Comparison of ENCODE assay signal across 29 cellular contexts in the genomic region with DNA sequence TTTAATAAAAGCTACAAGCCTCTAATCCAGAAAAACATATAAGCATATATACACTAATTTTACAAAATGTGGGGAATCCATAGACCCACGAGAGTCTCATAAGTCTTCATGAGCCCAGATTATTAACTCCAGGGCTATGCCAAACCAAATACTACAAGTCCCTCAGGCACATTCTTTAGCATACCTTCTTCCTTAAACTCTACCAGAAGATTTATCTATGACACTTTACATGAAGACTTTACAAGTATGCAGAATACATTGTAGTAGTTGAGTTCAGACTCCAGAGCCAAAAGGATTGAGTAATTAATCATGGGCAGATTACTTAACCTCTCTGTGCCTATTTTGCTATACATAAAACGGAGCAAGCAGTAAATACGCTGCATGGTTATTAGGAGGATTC.
"Had no signal": no experiment of that assay in that cellular context is flagged by ENCODE, and none has a peak within 500 bp of the region (broad histone marks: within the 10 kb centered on the region; RNA-seq: fewer than 3 reads in every experiment).

No MANE protein-coding gene starts in this region.

- H3K36me3 Mint-ChIP-seq: activated CD4-positive, alpha-beta memory T cell treated with anti-CD3 and anti-CD28 coated beads for 36 hours; activated naive CD4-positive, alpha-beta T cell treated with anti-CD3 and anti-CD28 coated beads, Interleukin-2, amount 50 U/mL, for 72 hours had no signal

- ATAC-seq: activated naive CD4-positive, alpha-beta T cell treated with anti-CD3 and anti-CD28 coated beads, Interleukin-2, amount 50 U/mL, for 72 hours; activated naive CD8-positive, alpha-beta T cell treated with anti-CD3 and anti-CD28 coated beads, Interleukin-2, amount 50 U/mL, for 24 hours; activated T-cell treated with anti-CD3 and anti-CD28 coated beads, Interleukin-2, amount 50 U/mL, for 4 hours; T-helper 17 cell had no signal

- H3K27me3 ChIP-seq: brain microvascular endothelial cell, Peyer's patch had no signal

- H3K27ac ChIP-seq: brain microvascular endothelial cell, Peyer's patch, RWPE1 had no signal

- H3K27ac Mint-ChIP-seq: activated B cell treated with CpG ODN at 0.5 μM for 24 hours; activated CD4-positive, alpha-beta memory T cell treated with anti-CD3 and anti-CD28 coated beads for 36 hours; activated CD4-positive, alpha-beta T cell treated with anti-CD3 and anti-CD28 coated beads, Interleukin-2, amount 10 ng/mL, durations not matched to agents 7 days and 5 days; activated naive CD4-positive, alpha-beta T cell treated with anti-CD3 and anti-CD28 coated beads, Interleukin-2, amount 50 U/mL, for 72 hours; activated naive CD8-positive, alpha-beta T cell treated with anti-CD3 and anti-CD28 coated beads, Interleukin-2, amount 50 U/mL, for 24 hours; T-helper 17 cell had no signal

- H3K4me1 ChIP-seq: Peyer's patch had no signal

- H3K4me3 Mint-ChIP-seq: activated B cell treated with CpG ODN at 0.5 μM for 24 hours; activated CD4-positive, alpha-beta memory T cell treated with anti-CD3 and anti-CD28 coated beads for 36 hours; activated CD4-positive, alpha-beta T cell treated with anti-CD3 and anti-CD28 coated beads, Interleukin-2, amount 10 ng/mL, durations not matched to agents 7 days and 5 days; activated naive CD8-positive, alpha-beta T cell treated with anti-CD3 and anti-CD28 coated beads, Interleukin-2, amount 50 U/mL, for 24 hours; activated T-cell treated with anti-CD3 and anti-CD28 coated beads, Interleukin-2, amount 50 U/mL, for 4 hours; T-helper 17 cell had no signal

- DNase-seq: activated B cell treated with CpG ODN at 0.5 μM for 24 hours; activated CD4-positive, alpha-beta memory T cell treated with anti-CD3 and anti-CD28 coated beads for 36 hours; activated CD4-positive, alpha-beta T cell treated with anti-CD3 and anti-CD28 coated beads, Interleukin-2, amount 10 ng/mL, durations not matched to agents 7 days and 5 days; activated CD8-positive, alpha-beta memory T cell treated with anti-CD3 and anti-CD28 coated beads for 24 hours; activated effector memory CD4-positive, alpha-beta T cell treated with anti-CD3 and anti-CD28 coated beads, Interleukin-2, amount 50 U/mL, for 16 hours; activated naive CD4-positive, alpha-beta T cell treated with Interleukin-2 at 50 U/mL for 16 hours; activated naive CD8-positive, alpha-beta T cell treated with anti-CD3 and anti-CD28 coated beads, Interleukin-2, amount 50 U/mL, for 24 hours; activated T-cell treated with anti-CD3 and anti-CD28 coated beads, Interleukin-2, amount 50 U/mL, for 4 hours; amygdala; brain microvascular endothelial cell; caudate nucleus; Kasumi-1; KBM-7; NCI-H1092; NCI-H1417; NCI-H1930; NCI-H2107; NCI-H2171 treated with DMSO at 0.1 percent for 48 hours; NCI-H345; NCI-H510A; NCI-H69; NK-92 treated with Interleukin-12 subunit alpha and Interleukin-12 subunit beta, amount 100 ng/mL, for 24 hours; OCI-M1; Peyer's patch; SHP77; T-helper 17 cell; T-helper 9 cell had no signal

- H3K27me3 Mint-ChIP-seq: activated B cell treated with CpG ODN at 0.5 μM for 24 hours; activated CD4-positive, alpha-beta memory T cell treated with anti-CD3 and anti-CD28 coated beads for 36 hours; activated CD4-positive, alpha-beta T cell treated with anti-CD3 and anti-CD28 coated beads, Interleukin-2, amount 10 ng/mL, durations not matched to agents 7 days and 5 days; activated naive CD8-positive, alpha-beta T cell treated with anti-CD3 and anti-CD28 coated beads, Interleukin-2, amount 50 U/mL, for 24 hours; T-helper 17 cell had no signal

- H3K9me3 ChIP-seq: Peyer's patch had no signal

- H3K4me1 Mint-ChIP-seq: activated B cell treated with CpG ODN at 0.5 μM for 24 hours; activated CD4-positive, alpha-beta T cell treated with anti-CD3 and anti-CD28 coated beads, Interleukin-2, amount 10 ng/mL, durations not matched to agents 7 days and 5 days; activated naive CD8-positive, alpha-beta T cell treated with anti-CD3 and anti-CD28 coated beads, Interleukin-2, amount 50 U/mL, for 24 hours; T-helper 17 cell had no signal
